ENCODE assay signal across 8 cellular contexts in genomic region chr1:32394141-32394889, GRCh38. TPM values are rescaled to one million over a fixed set of nuclear protein-coding genes. Genes with fewer than 3 reads are reported as not detected.
DNase-seq lines count a peak whose midpoint lies in the region; ATAC-seq, FAIRE-seq and TF ChIP-seq lines count a peak whose summit lies in the region.

TSS of gene BSDC1 (minus strand) at chr1:32394441. CDS start at chr1:32394414, 27 bp downstream.

- H3K27ac Mint-ChIP-seq in T-helper 2 cell treated with Interferon-gamma antibody and Interleukin-4, amounts not matched to agents 5 μg/mL and 100 μg/mL, for 36 hours: peak within 1 kb of the TSS; percentile 99

- H3K27ac ChIP-seq in ascending aorta (peak within 1 kb of the TSS; percentile 87 to 95), right atrium auricular region (peak within 1 kb of the TSS; percentile 91 to 96), psoas muscle (peak within 1 kb of the TSS; percentile 93)

- peak within 1 kb of the TSS; percentile 72 to 86 for H3K4me3 ChIP-seq in ascending aorta
- peak within 1 kb of the TSS; percentile 57 to 83 for H3K4me3 ChIP-seq in right atrium auricular region
- peak within 1 kb of the TSS; percentile 95 for H3K4me3 ChIP-seq in psoas muscle

- peak within 1 kb of the TSS; percentile 94 for H3K4me3 Mint-ChIP-seq in T-helper 2 cell treated with Interferon-gamma antibody and Interleukin-4, amounts not matched to agents 5 μg/mL and 100 μg/mL, for 36 hours

- peaks cover 6% of the 10 kb centered on the region for H3K36me3 Mint-ChIP-seq in T-helper 2 cell treated with Interferon-gamma antibody and Interleukin-4, amounts not matched to agents 5 μg/mL and 100 μg/mL, for 36 hours (ENCODE audit: low read depth)

- H3K36me3 ChIP-seq in ascending aorta (peaks cover 23 to 25% of the 10 kb centered on the region in 2 donors), right atrium auricular region (peaks cover 28% of the 10 kb centered on the region), psoas muscle (ENCODE audit: insufficient read depth in 1 of 2, low read depth in 1 of 2) (peaks cover 3 to 41% of the 10 kb centered on the region in 2 donors)

- H3K9me3 Mint-ChIP-seq in T-helper 2 cell treated with Interferon-gamma antibody and Interleukin-4, amounts not matched to agents 5 μg/mL and 100 μg/mL, for 36 hours: no peaks in the 10 kb centered on the region

- H3K4me1 Mint-ChIP-seq in T-helper 2 cell treated with Interferon-gamma antibody and Interleukin-4, amounts not matched to agents 5 μg/mL and 100 μg/mL, for 36 hours (ENCODE audit: low read depth): peaks cover 16% of the 10 kb centered on the region

- WGBS in psoas muscle, 3 donors: 0 to 1% (median 1%) methylated on average over 48 of the region's 48 CpGs

- intact Hi-C loops in ascending aorta (cut with DNase I): loop anchor here (1.0 to 2.0 kb wide), 2 partner anchors 43 to 102 kb away; partner anchors contain the start of gene HDAC1
- intact Hi-C loops in psoas muscle (cut with DNase I): no loop called here

- H3K4me1 ChIP-seq in ascending aorta (peaks cover 9 to 24% of the 10 kb centered on the region in 2 donors), right atrium auricular region (peaks cover 0 to 40% of the 10 kb centered on the region in 2 donors), psoas muscle (peaks cover 22% of the 10 kb centered on the region)

- no peak for TF ChIP-seq CTCF in ascending aorta (IDR thresholded peaks at IDR 0.05)
- TF ChIP-seq CTCF in right atrium auricular region (IDR thresholded peaks at IDR 0.05): no peak
- TF ChIP-seq CTCF in psoas muscle (IDR thresholded peaks at IDR 0.05): no peak

- peak; percentile 97 for ATAC-seq in GM18502 (IDR thresholded peaks at IDR 0.05; ENCODE audit: poor library complexity, unreplicated experiment)
- peak; percentile 99 for ATAC-seq in HG02970 (IDR thresholded peaks at IDR 0.05; ENCODE audit: low FRiP score, unreplicated experiment)
- peak; percentile 96 to 99 (median 98) for ATAC-seq in psoas muscle

- H3K27me3 Mint-ChIP-seq in T-helper 2 cell treated with Interferon-gamma antibody and Interleukin-4, amounts not matched to agents 5 μg/mL and 100 μg/mL, for 36 hours (ENCODE audit: low read depth): peaks cover 9% of the 10 kb centered on the region

- DNase-seq in NCI-H1930 (lab: John Stamatoyannopoulos, UW): peak; percentile 96 to 98
- DNase-seq in T-helper 2 cell treated with Interferon-gamma antibody and Interleukin-4, amounts not matched to agents 5 μg/mL and 100 μg/mL, for 36 hours (ENCODE audit: low spot score): peak; percentile 97
- peak; percentile 97 to 99 for DNase-seq in ascending aorta (ENCODE audit: low spot score in 2 of 2)
- DNase-seq in right atrium auricular region (ENCODE audit: low spot score): peak; percentile 99
- peak; percentile 97 to 99 for DNase-seq in psoas muscle
- peak; percentile 99 for DNase-seq in urothelium cell line (ENCODE audit: low spot score)

- FAIRE-seq in urothelium cell line (lab: Jason Lieb, UNC): peak; percentile 70

- no peaks in the 10 kb centered on the region for H3K27me3 ChIP-seq in ascending aorta
- no peaks in the 10 kb centered on the region for H3K27me3 ChIP-seq in right atrium auricular region
- no peaks in the 10 kb centered on the region for H3K27me3 ChIP-seq in psoas muscle (ENCODE audit: insufficient read depth in 3 of 3, low read length in 2 of 3)

- H3K9me3 ChIP-seq in ascending aorta: no peaks in the 10 kb centered on the region
- no peaks in the 10 kb centered on the region for H3K9me3 ChIP-seq in right atrium auricular region
- no peaks in the 10 kb centered on the region for H3K9me3 ChIP-seq in psoas muscle

RNA-seq across cellular contexts. Expression of gene BSDC1, which starts in this region (rescaled TPM):
- total RNA-seq in ascending aorta: 56.1 TPM
- total RNA-seq in right atrium auricular region: 10 to 100 TPM; 47.1 to 49.7 TPM
- total RNA-seq in psoas muscle: 10 to 100 TPM; 29.5 to 59.1 (median 34.5) TPM
- polyA plus RNA-seq in psoas muscle: 10 to 100 TPM; 25.4 to 68.4 (median 29.6) TPM

Comparison
In these comparisons a context has a peak if more than half of its experiments do, and no peak if none do; other contexts are left out.
1. Peak in every context shown above with its lines: DNase-seq, ATAC-seq, H3K4me3 ChIP-seq and H3K27ac ChIP-seq.